ENCODE assay signal across 17 cellular contexts in genomic region chr6:102154176-102154575, GRCh38.
A peak's percentile ranks its signal among the peaks of the same experiment; 100 is the strongest.
DNase-seq lines count a peak whose midpoint lies in the region; ATAC-seq and TF ChIP-seq lines count a peak whose summit lies in the region.
"Had no signal": no experiment of that assay in that cellular context is flagged by ENCODE, and none has a peak within 500 bp of the region (broad histone marks: within the 10 kb centered on the region; RNA-seq: fewer than 3 reads in every experiment).

No MANE protein-coding gene starts in this region.

- no peaks in the 10 kb centered on the region for H3K9me3 ChIP-seq in upper lobe of right lung
- H3K9me3 ChIP-seq: BLaER1 treated with 17β-estradiol and CSF1 and Interleukin-3, amounts not matched to agents 10 nM and 100 nM had no signal

- no peak overlapping the region for H4K8ac ChIP-seq in mesendoderm (ENCODE audit: low read depth, low read length)

- H2AK5ac ChIP-seq in mesendoderm (ENCODE audit: low read length): no peak overlapping the region

- H3K27ac Mint-ChIP-seq in CD14-positive monocyte: no peak overlapping the region
- H3K27ac Mint-ChIP-seq in GM23338: peak overlapping the region; percentile 77
- H3K27ac Mint-ChIP-seq: CD4-positive, alpha-beta T cell had no signal

- H3K79me1 ChIP-seq in mesendoderm (ENCODE audit: low read length): no peaks in the 10 kb centered on the region

- H2BK120ac ChIP-seq in mesendoderm (ENCODE audit: low read depth, low read length): no peak overlapping the region

- no peak overlapping the region for H4K5ac ChIP-seq in mesendoderm (ENCODE audit: low read length)

- DNase-seq in CD14-positive monocyte (ENCODE audit: low spot score) (peak; percentile 37), GM23338 (ENCODE audit: low spot score) (no peak), NCI-H2029 treated with DMSO at 0.1 percent for 48 hours (lab: John Stamatoyannopoulos, UW) (peak; percentile 35), mesendoderm (peak; percentile 9), KG1 (lab: John Stamatoyannopoulos, UW) (no peak), upper lobe of right lung (no peak), MV-4-11 (lab: John Stamatoyannopoulos, UW) (no peak)
- DNase-seq: ACHN; Calu3; CD4-positive, alpha-beta T cell; DMS 273 treated with DMSO at 0.1 percent for 48 hours; DMS79 treated with DMSO at 0.1 percent for 48 hours; GF-D8; GOT3; H9; IMR-90 had no signal

- no peak overlapping the region for H2BK5ac ChIP-seq in mesendoderm (ENCODE audit: low read length)

- H3K79me2 ChIP-seq in GM23338 (replicated peaks; ENCODE audit: insufficient read depth): no peaks in the 10 kb centered on the region
- H3K79me2 ChIP-seq in mesendoderm (ENCODE audit: control insufficient read depth, insufficient read depth, low read length): no peaks in the 10 kb centered on the region

- no peak overlapping the region for H3K27ac ChIP-seq in GM23338 (ENCODE audit: low read depth)
- H3K27ac ChIP-seq in mesendoderm (ENCODE audit: low read depth, low read length): no peak overlapping the region
- no peak overlapping the region for H3K27ac ChIP-seq in upper lobe of right lung
- H3K27ac ChIP-seq: BLaER1 treated with 17β-estradiol and CSF1 and Interleukin-3, amounts not matched to agents 10 nM and 100 nM had no signal

- no peak overlapping the region for H3K56ac ChIP-seq in mesendoderm (ENCODE audit: low read length)

- H3K36me3 Mint-ChIP-seq in CD14-positive monocyte: no peaks in the 10 kb centered on the region
- no peaks in the 10 kb centered on the region for H3K36me3 Mint-ChIP-seq in GM23338 (ENCODE audit: low read depth)

- no peak overlapping the region for H3K18ac ChIP-seq in mesendoderm (ENCODE audit: low read length)

- H3K4me3 ChIP-seq in GM23338: no peak overlapping the region
- no peak overlapping the region for H3K4me3 ChIP-seq in mesendoderm (ENCODE audit: low read length)
- no peak overlapping the region for H3K4me3 ChIP-seq in upper lobe of right lung
- H3K4me3 ChIP-seq: BLaER1 treated with 17β-estradiol and CSF1 and Interleukin-3, amounts not matched to agents 10 nM and 100 nM had no signal

- ATAC-seq in GM23338 (no peak), upper lobe of right lung (no peak)

- H3K4me3 Mint-ChIP-seq in CD14-positive monocyte (no peak overlapping the region), GM23338 (no peak overlapping the region)
- H3K4me3 Mint-ChIP-seq: CD4-positive, alpha-beta T cell; H9 had no signal

- no peak overlapping the region for H2AFZ ChIP-seq in GM23338

- H2BK15ac ChIP-seq in mesendoderm (replicated peaks; ENCODE audit: low read depth): no peak overlapping the region

- H4K20me1 ChIP-seq in GM23338 (replicated peaks; ENCODE audit: insufficient read depth): no peaks in the 10 kb centered on the region
- H4K20me1 ChIP-seq: BLaER1 treated with 17β-estradiol and CSF1 and Interleukin-3, amounts not matched to agents 10 nM and 100 nM had no signal

- no peaks in the 10 kb centered on the region for H3K36me3 ChIP-seq in GM23338 (ENCODE audit: insufficient read depth)
- no peaks in the 10 kb centered on the region for H3K36me3 ChIP-seq in mesendoderm (ENCODE audit: control insufficient read depth, insufficient read depth, low read length)
- H3K36me3 ChIP-seq in upper lobe of right lung: no peaks in the 10 kb centered on the region
- H3K36me3 ChIP-seq: BLaER1 treated with 17β-estradiol and CSF1 and Interleukin-3, amounts not matched to agents 10 nM and 100 nM had no signal

- intact Hi-C loops in CD14-positive monocyte (cut with micrococcal nuclease): no loop called here
- intact Hi-C loops in upper lobe of right lung (cut with DNase I): no loop called here

- no peaks in the 10 kb centered on the region for H3F3A ChIP-seq in GM23338 (replicated peaks; ENCODE audit: low read depth)

- H3K27me3 ChIP-seq in GM23338 (ENCODE audit: insufficient read depth) (no peaks in the 10 kb centered on the region), mesendoderm (ENCODE audit: insufficient read depth, low read length, poor library complexity) (no peaks in the 10 kb centered on the region), upper lobe of right lung (no peaks in the 10 kb centered on the region)
- H3K27me3 ChIP-seq: BLaER1 treated with 17β-estradiol and CSF1 and Interleukin-3, amounts not matched to agents 10 nM and 100 nM had no signal

- TF ChIP-seq CTCF in CD14-positive monocyte (IDR thresholded peaks at IDR 0.05) (no peak), GM23338 (conservative IDR thresholded peaks at IDR 0.05; ENCODE audit: low read depth in 2 of 2) (no peak), upper lobe of right lung (IDR thresholded peaks at IDR 0.05) (no peak)

- H3K4me2 ChIP-seq in GM23338 (no peak overlapping the region), mesendoderm (ENCODE audit: low read length) (no peak overlapping the region)
- H3K4me2 ChIP-seq: BLaER1 treated with 17β-estradiol and CSF1 and Interleukin-3, amounts not matched to agents 10 nM and 100 nM had no signal

- no CpG with 5 or more reads among the region's 2 CpGs for WGBS in mesendoderm (ENCODE audit: extremely low coverage, insufficient coverage, low lambda C conversion rate)

- no peak overlapping the region for H3K23ac ChIP-seq in mesendoderm (ENCODE audit: low read length)

- H3K9ac ChIP-seq in mesendoderm (ENCODE audit: low read length): no peak overlapping the region
- H3K9ac ChIP-seq: BLaER1 treated with 17β-estradiol and CSF1 and Interleukin-3, amounts not matched to agents 10 nM and 100 nM had no signal

- H3K4ac ChIP-seq in mesendoderm (ENCODE audit: low read depth, low read length): no peak overlapping the region

- H3K4me1 ChIP-seq in GM23338 (ENCODE audit: insufficient read depth) (no peaks in the 10 kb centered on the region), mesendoderm (ENCODE audit: control insufficient read depth, low read depth, low read length) (no peaks in the 10 kb centered on the region), upper lobe of right lung (no peaks in the 10 kb centered on the region)
- H3K4me1 ChIP-seq: BLaER1 treated with 17β-estradiol and CSF1 and Interleukin-3, amounts not matched to agents 10 nM and 100 nM had no signal

- H3K9me2 ChIP-seq in GM23338 (ENCODE audit: insufficient read depth): no peaks in the 10 kb centered on the region

- H3K27me3 Mint-ChIP-seq in CD14-positive monocyte (ENCODE audit: low read depth in 3 of 3): peaks cover 0 to 1% (median 0%) of the 10 kb centered on the region in 3 donors
- H3K27me3 Mint-ChIP-seq in GM23338 (ENCODE audit: insufficient read depth, low read depth, poor library complexity): no peaks in the 10 kb centered on the region
- H3K27me3 Mint-ChIP-seq: CD4-positive, alpha-beta T cell had no signal

- no peaks in the 10 kb centered on the region for H3K4me1 Mint-ChIP-seq in CD14-positive monocyte
- H3K4me1 Mint-ChIP-seq in GM23338: 0 out of 3 replicates have a peak, but pooled peaks cover 2% of the 10 kb centered on the region
- H3K4me1 Mint-ChIP-seq: H9 had no signal

- H3K9me3 Mint-ChIP-seq in CD14-positive monocyte (peaks cover 0 to 12% (median 3%) of the 10 kb centered on the region in 7 donors), GM23338 (no peaks in the 10 kb centered on the region)
- H3K9me3 Mint-ChIP-seq: H9 had no signal

TF ChIP-seq in GM23338, 12 proteins besides CTCF, POLR2A, EP300 and RAD21 (continues in another document):
- no peak for TF ChIP-seq ZNF114 (CRISPR knock-in tag; IDR thresholded peaks at IDR 0.05)
- no peak for TF ChIP-seq EZH2phosphoT487 (IDR thresholded peaks at IDR 0.05; ENCODE audit: unreplicated experiment)
- no peak for TF ChIP-seq POLR2AphosphoS5 (IDR thresholded peaks at IDR 0.05; ENCODE audit: low read depth)
- TF ChIP-seq CREB1 (CRISPR knock-in tag; IDR thresholded peaks at IDR 0.05; ENCODE audit: low read depth): no peak
- TF ChIP-seq EZH2 (IDR thresholded peaks at IDR 0.05; ENCODE audit: low read depth, unreplicated experiment): no peak
- TF ChIP-seq NANOG (IDR thresholded peaks at IDR 0.05; ENCODE audit: borderline replicate concordance): no peak
- TF ChIP-seq REST (IDR thresholded peaks at IDR 0.05; ENCODE audit: unreplicated experiment): no peak
- no peak for TF ChIP-seq JUNB (IDR thresholded peaks at IDR 0.05; ENCODE audit: unreplicated experiment)

Comparison
In these comparisons a context has a peak if more than half of its experiments do, and no peak if none do; other contexts are left out.
1. DNase-seq: peak in CD14-positive monocyte (single experiment), NCI-H2029 treated with DMSO at 0.1 percent for 48 hours (single experiment) and mesendoderm (single experiment); none in GM23338 (single experiment), KG1 (single experiment), upper lobe of right lung (single experiment) and MV-4-11 (single experiment).